In genomic region chr2:138474093-138474834, GRCh38 we compare ENCODE assay signal across 1 cellular context.
A peak's percentile ranks its signal among the peaks of the same experiment; 100 is the strongest.
TF ChIP-seq lines count a peak whose summit lies in the region.

No MANE protein-coding gene starts in this region.

TF ChIP-seq in K562, 482 proteins besides CTCF, POLR2A, EP300 and RAD21 (continued from another document and continues in another):
- TF ChIP-seq, protein P1, sequence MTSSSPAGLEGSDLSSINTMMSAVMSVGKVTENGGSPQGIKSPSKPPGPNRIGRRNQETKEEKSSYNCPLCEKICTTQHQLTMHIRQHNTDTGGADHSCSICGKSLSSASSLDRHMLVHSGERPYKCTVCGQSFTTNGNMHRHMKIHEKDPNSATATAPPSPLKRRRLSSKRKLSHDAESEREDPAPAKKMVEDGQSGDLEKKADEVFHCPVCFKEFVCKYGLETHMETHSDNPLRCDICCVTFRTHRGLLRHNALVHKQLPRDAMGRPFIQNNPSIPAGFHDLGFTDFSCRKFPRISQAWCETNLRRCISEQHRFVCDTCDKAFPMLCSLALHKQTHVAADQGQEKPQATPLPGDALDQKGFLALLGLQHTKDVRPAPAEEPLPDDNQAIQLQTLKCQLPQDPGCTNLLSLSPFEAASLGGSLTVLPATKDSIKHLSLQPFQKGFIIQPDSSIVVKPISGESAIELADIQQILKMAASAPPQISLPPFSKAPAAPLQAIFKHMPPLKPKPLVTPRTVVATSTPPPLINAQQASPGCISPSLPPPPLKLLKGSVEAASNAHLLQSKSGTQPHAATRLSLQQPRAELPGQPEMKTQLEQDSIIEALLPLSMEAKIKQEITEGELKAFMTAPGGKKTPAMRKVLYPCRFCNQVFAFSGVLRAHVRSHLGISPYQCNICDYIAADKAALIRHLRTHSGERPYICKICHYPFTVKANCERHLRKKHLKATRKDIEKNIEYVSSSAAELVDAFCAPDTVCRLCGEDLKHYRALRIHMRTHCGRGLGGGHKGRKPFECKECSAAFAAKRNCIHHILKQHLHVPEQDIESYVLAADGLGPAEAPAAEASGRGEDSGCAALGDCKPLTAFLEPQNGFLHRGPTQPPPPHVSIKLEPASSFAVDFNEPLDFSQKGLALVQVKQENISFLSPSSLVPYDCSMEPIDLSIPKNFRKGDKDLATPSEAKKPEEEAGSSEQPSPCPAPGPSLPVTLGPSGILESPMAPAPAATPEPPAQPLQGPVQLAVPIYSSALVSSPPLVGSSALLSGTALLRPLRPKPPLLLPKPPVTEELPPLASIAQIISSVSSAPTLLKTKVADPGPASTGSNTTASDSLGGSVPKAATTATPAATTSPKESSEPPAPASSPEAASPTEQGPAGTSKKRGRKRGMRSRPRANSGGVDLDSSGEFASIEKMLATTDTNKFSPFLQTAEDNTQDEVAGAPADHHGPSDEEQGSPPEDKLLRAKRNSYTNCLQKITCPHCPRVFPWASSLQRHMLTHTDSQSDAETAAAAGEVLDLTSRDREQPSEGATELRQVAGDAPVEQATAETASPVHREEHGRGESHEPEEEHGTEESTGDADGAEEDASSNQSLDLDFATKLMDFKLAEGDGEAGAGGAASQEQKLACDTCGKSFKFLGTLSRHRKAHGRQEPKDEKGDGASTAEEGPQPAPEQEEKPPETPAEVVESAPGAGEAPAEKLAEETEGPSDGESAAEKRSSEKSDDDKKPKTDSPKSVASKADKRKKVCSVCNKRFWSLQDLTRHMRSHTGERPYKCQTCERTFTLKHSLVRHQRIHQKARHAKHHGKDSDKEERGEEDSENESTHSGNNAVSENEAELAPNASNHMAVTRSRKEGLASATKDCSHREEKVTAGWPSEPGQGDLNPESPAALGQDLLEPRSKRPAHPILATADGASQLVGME (CRISPR knock-in tag; IDR thresholded peaks at IDR 0.05): no peak
- no peak for TF ChIP-seq ZNF408 (CRISPR knock-in tag; IDR thresholded peaks at IDR 0.05; ENCODE audit: low read depth)
- TF ChIP-seq KLF16 (IDR thresholded peaks at IDR 0.05): 0 out of 2 replicates have a peak, but pooled peaks have one; percentile 32
- no peak for TF ChIP-seq SAFB (IDR thresholded peaks at IDR 0.05; ENCODE audit: borderline replicate concordance, low read depth, low read length)
- TF ChIP-seq, protein P2, sequence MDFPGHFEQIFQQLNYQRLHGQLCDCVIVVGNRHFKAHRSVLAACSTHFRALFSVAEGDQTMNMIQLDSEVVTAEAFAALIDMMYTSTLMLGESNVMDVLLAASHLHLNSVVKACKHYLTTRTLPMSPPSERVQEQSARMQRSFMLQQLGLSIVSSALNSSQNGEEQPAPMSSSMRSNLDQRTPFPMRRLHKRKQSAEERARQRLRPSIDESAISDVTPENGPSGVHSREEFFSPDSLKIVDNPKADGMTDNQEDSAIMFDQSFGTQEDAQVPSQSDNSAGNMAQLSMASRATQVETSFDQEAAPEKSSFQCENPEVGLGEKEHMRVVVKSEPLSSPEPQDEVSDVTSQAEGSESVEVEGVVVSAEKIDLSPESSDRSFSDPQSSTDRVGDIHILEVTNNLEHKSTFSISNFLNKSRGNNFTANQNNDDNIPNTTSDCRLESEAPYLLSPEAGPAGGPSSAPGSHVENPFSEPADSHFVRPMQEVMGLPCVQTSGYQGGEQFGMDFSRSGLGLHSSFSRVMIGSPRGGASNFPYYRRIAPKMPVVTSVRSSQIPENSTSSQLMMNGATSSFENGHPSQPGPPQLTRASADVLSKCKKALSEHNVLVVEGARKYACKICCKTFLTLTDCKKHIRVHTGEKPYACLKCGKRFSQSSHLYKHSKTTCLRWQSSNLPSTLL (IDR thresholded peaks at IDR 0.05): no peak
- no peak for TF ChIP-seq ZNF512 (tag; IDR thresholded peaks at IDR 0.05)
- TF ChIP-seq ZBTB1 (CRISPR knock-in tag; IDR thresholded peaks at IDR 0.05; ENCODE audit: borderline replicate concordance, low read depth): no peak
- TF ChIP-seq ZNF778 (CRISPR knock-in tag; IDR thresholded peaks at IDR 0.05): no peak
- TF ChIP-seq SMAD4 (CRISPR knock-in tag; conservative IDR thresholded peaks at IDR 0.05): no peak
- TF ChIP-seq L3MBTL2 (IDR thresholded peaks at IDR 0.05): no peak
- TF ChIP-seq RAD51 (IDR thresholded peaks at IDR 0.05; ENCODE audit: borderline replicate concordance, low read depth): no peak
- no peak for TF ChIP-seq EZH2 (IDR thresholded peaks at IDR 0.05; ENCODE audit: borderline replicate concordance, low read depth, low read length)
- TF ChIP-seq, protein P3, sequence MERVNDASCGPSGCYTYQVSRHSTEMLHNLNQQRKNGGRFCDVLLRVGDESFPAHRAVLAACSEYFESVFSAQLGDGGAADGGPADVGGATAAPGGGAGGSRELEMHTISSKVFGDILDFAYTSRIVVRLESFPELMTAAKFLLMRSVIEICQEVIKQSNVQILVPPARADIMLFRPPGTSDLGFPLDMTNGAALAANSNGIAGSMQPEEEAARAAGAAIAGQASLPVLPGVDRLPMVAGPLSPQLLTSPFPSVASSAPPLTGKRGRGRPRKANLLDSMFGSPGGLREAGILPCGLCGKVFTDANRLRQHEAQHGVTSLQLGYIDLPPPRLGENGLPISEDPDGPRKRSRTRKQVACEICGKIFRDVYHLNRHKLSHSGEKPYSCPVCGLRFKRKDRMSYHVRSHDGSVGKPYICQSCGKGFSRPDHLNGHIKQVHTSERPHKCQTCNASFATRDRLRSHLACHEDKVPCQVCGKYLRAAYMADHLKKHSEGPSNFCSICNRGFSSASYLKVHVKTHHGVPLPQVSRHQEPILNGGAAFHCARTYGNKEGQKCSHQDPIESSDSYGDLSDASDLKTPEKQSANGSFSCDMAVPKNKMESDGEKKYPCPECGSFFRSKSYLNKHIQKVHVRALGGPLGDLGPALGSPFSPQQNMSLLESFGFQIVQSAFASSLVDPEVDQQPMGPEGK (CRISPR knock-in tag; IDR thresholded peaks at IDR 0.05; ENCODE audit: borderline replicate concordance): no peak
- no peak for TF ChIP-seq HDAC1 (IDR thresholded peaks at IDR 0.05)
- TF ChIP-seq ILF3 (IDR thresholded peaks at IDR 0.05; ENCODE audit: borderline replicate concordance): no peak
- no peak for TF ChIP-seq ZNF263 (CRISPR knock-in tag; IDR thresholded peaks at IDR 0.05; ENCODE audit: borderline replicate concordance)
- peak; percentile 78 for TF ChIP-seq TEAD4 (IDR thresholded peaks at IDR 0.05; ENCODE audit: low read length)
- TF ChIP-seq TEAD4 (CRISPR knock-in tag; IDR thresholded peaks at IDR 0.05; ENCODE audit: borderline replicate concordance): no peak
- TF ChIP-seq MTA3 (IDR thresholded peaks at IDR 0.05; ENCODE audit: borderline replicate concordance): peak; percentile 30; the same call in 1 of the 2 replicates
- no peak for TF ChIP-seq MITF (IDR thresholded peaks at IDR 0.05)
- TF ChIP-seq KAT2B (IDR thresholded peaks at IDR 0.05; ENCODE audit: low read depth, low read length): no peak
- no peak for TF ChIP-seq PHTF2 (CRISPR knock-in tag; IDR thresholded peaks at IDR 0.05)
- no peak for TF ChIP-seq FOXK2 (conservative IDR thresholded peaks at IDR 0.05 in 1 of 2, IDR thresholded peaks at IDR 0.05 in 1 of 2; ENCODE audit: low read depth in 2 of 2)
- no peak for TF ChIP-seq E4F1 (CRISPR knock-in tag; IDR thresholded peaks at IDR 0.05; ENCODE audit: borderline replicate concordance)
- TF ChIP-seq, protein P4, sequence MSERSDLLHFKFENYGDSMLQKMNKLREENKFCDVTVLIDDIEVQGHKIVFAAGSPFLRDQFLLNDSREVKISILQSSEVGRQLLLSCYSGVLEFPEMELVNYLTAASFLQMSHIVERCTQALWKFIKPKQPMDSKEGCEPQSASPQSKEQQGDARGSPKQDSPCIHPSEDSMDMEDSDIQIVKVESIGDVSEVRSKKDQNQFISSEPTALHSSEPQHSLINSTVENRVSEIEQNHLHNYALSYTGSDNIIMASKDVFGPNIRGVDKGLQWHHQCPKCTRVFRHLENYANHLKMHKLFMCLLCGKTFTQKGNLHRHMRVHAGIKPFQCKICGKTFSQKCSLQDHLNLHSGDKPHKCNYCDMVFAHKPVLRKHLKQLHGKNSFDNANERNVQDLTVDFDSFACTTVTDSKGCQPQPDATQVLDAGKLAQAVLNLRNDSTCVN (CRISPR knock-in tag; IDR thresholded peaks at IDR 0.05): no peak
- TF ChIP-seq HDGF (IDR thresholded peaks at IDR 0.05): no peak
- TF ChIP-seq RFX1 (IDR thresholded peaks at IDR 0.05): no peak
- TF ChIP-seq POU5F1 (IDR thresholded peaks at IDR 0.05; ENCODE audit: borderline replicate concordance, low read depth, low read length, partially characterized antibody): no peak
- TF ChIP-seq GABPA (tag; conservative IDR thresholded peaks at IDR 0.05; ENCODE audit: low read depth): no peak
- TF ChIP-seq ZBTB17 (CRISPR knock-in tag; IDR thresholded peaks at IDR 0.05): no peak
- no peak for TF ChIP-seq ATF2 (CRISPR knock-in tag; IDR thresholded peaks at IDR 0.05)
- no peak for TF ChIP-seq TFAP4 (CRISPR knock-in tag; IDR thresholded peaks at IDR 0.05; ENCODE audit: borderline replicate concordance)
- peak; percentile 59; the same call in 1 of the 2 replicates for TF ChIP-seq CBFA2T2 (conservative IDR thresholded peaks at IDR 0.05)
- TF ChIP-seq BHLHE40 (IDR thresholded peaks at IDR 0.05; ENCODE audit: low read length): no peak
- TF ChIP-seq ARID3A (IDR thresholded peaks at IDR 0.05; ENCODE audit: borderline replicate concordance, low read depth, low read length): 0 out of 2 replicates have a peak, but pooled peaks have one; percentile 55
- TF ChIP-seq PPARD (CRISPR knock-in tag; IDR thresholded peaks at IDR 0.05): no peak
- TF ChIP-seq ZNF551 (CRISPR knock-in tag; IDR thresholded peaks at IDR 0.05): no peak
- TF ChIP-seq NR2C1 (IDR thresholded peaks at IDR 0.05): no peak
- TF ChIP-seq NR2C1 (tag; IDR thresholded peaks at IDR 0.05): no peak
- no peak for TF ChIP-seq ARNT (IDR thresholded peaks at IDR 0.05)
- no peak for TF ChIP-seq MEF2A (IDR thresholded peaks at IDR 0.05; ENCODE audit: control insufficient read depth, low read depth, low read length)
- TF ChIP-seq POLR2B (IDR thresholded peaks at IDR 0.05; ENCODE audit: low read depth, partially characterized antibody): no peak
